Comparison of ENCODE assay signal across 7 cellular contexts in genomic region chr6:130163261-130163660, GRCh38. TPM values are rescaled to one million over a fixed set of nuclear protein-coding genes. Genes with fewer than 3 reads are reported as not detected.
"Had no signal": no experiment of that assay in that cellular context is flagged by ENCODE, and none has a peak within 500 bp of the region (broad histone marks: within the 10 kb centered on the region; RNA-seq: fewer than 3 reads in every experiment).

No MANE protein-coding gene starts in this region.

- H3K4me3 ChIP-seq: GM23338, HAP-1, K562 had no signal

- H3K4me1 ChIP-seq: HAP-1 had no signal

- H2AFZ ChIP-seq: GM23338 had no signal

- H3K9me3 ChIP-seq: HAP-1 had no signal

- H3K36me3 ChIP-seq: HAP-1 had no signal

- H3K4me2 ChIP-seq: GM23338 had no signal

- DNase-seq: H7, IMR-90 had no signal

RNA-seq across cellular contexts. Expression of gene SAMD3, which starts 59.5 kb away (rescaled TPM):
- total RNA-seq: H4, HT-29, K562 had no signal
